Comparison of ENCODE assay signal across 8 cellular contexts in the genomic region with DNA sequence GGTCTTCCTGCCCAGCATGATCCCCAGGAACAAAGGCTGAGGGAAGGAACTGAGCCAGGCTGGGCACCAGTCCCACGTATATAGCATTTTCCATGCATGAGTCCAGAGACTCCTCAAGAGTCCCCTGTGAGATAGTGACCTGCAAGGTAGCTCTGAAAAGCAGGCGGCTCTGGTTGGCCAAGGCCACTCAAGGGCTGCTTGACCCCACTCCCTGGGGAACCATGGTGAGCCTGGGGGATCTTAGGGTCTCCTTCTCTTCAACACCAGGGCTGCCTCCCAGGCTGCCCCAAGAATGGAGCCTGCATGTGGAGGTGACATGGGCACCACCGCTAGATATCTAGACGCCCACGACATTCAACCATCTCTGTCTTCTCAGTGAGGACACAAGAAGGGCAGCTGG.
"Had no signal": no experiment of that assay in that cellular context is flagged by ENCODE, and none has a peak within 500 bp of the region (broad histone marks: within the 10 kb centered on the region; RNA-seq: fewer than 3 reads in every experiment).

No MANE protein-coding gene starts in this region.

- H3K27me3 Mint-ChIP-seq: IgD-negative memory B cell had no signal

- H3K4me2 ChIP-seq: GM23338 had no signal

- H3K36me3 ChIP-seq: HAP-1 had no signal

- ATAC-seq: GM23338, HCT116, HepG2 had no signal

- H3K27ac Mint-ChIP-seq: GM23338, HFFc6, IgD-negative memory B cell had no signal

- H3K9me3 Mint-ChIP-seq: GM23338, IgD-negative memory B cell had no signal

- FAIRE-seq: HepG2 had no signal

- H3K4me3 ChIP-seq: GM23338, HAP-1 had no signal

- H3K36me3 Mint-ChIP-seq: IgD-negative memory B cell had no signal

- DNase-seq: H7, HFFc6 had no signal

- H3K4me3 Mint-ChIP-seq: GM23338, HFFc6, IgD-negative memory B cell had no signal

- H2AFZ ChIP-seq: GM23338 had no signal

- H3K4me1 ChIP-seq: HAP-1 had no signal

- H3K27ac ChIP-seq: HL-60 had no signal

- H3K9me3 ChIP-seq: HAP-1 had no signal
